ENCODE assay signal across 1 cellular context in the genomic region with DNA sequence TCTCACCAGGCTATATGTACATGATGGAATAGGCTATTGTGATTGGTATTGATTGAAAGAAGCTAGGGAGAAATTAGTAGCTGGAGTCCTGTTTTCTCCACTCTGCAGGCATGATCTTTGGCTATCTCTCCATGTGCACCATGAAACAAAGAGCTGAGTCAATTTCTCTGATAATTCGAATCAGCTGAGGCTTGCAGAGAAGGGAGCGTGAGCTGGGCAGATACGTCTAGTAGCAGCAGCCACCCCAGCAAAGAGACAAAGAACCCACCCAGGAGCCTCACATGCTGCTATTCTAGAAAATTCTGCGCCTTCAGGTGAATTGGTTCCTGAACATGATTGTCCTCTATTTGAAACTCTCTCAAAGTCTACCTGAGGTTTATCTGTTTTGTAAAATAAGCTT.
TF ChIP-seq lines count a peak whose summit lies in the region.

No MANE protein-coding gene starts in this region.

TF ChIP-seq in GM23338, 12 proteins besides CTCF, POLR2A, EP300 and RAD21 (continued from another document):
- TF ChIP-seq, protein P1, sequence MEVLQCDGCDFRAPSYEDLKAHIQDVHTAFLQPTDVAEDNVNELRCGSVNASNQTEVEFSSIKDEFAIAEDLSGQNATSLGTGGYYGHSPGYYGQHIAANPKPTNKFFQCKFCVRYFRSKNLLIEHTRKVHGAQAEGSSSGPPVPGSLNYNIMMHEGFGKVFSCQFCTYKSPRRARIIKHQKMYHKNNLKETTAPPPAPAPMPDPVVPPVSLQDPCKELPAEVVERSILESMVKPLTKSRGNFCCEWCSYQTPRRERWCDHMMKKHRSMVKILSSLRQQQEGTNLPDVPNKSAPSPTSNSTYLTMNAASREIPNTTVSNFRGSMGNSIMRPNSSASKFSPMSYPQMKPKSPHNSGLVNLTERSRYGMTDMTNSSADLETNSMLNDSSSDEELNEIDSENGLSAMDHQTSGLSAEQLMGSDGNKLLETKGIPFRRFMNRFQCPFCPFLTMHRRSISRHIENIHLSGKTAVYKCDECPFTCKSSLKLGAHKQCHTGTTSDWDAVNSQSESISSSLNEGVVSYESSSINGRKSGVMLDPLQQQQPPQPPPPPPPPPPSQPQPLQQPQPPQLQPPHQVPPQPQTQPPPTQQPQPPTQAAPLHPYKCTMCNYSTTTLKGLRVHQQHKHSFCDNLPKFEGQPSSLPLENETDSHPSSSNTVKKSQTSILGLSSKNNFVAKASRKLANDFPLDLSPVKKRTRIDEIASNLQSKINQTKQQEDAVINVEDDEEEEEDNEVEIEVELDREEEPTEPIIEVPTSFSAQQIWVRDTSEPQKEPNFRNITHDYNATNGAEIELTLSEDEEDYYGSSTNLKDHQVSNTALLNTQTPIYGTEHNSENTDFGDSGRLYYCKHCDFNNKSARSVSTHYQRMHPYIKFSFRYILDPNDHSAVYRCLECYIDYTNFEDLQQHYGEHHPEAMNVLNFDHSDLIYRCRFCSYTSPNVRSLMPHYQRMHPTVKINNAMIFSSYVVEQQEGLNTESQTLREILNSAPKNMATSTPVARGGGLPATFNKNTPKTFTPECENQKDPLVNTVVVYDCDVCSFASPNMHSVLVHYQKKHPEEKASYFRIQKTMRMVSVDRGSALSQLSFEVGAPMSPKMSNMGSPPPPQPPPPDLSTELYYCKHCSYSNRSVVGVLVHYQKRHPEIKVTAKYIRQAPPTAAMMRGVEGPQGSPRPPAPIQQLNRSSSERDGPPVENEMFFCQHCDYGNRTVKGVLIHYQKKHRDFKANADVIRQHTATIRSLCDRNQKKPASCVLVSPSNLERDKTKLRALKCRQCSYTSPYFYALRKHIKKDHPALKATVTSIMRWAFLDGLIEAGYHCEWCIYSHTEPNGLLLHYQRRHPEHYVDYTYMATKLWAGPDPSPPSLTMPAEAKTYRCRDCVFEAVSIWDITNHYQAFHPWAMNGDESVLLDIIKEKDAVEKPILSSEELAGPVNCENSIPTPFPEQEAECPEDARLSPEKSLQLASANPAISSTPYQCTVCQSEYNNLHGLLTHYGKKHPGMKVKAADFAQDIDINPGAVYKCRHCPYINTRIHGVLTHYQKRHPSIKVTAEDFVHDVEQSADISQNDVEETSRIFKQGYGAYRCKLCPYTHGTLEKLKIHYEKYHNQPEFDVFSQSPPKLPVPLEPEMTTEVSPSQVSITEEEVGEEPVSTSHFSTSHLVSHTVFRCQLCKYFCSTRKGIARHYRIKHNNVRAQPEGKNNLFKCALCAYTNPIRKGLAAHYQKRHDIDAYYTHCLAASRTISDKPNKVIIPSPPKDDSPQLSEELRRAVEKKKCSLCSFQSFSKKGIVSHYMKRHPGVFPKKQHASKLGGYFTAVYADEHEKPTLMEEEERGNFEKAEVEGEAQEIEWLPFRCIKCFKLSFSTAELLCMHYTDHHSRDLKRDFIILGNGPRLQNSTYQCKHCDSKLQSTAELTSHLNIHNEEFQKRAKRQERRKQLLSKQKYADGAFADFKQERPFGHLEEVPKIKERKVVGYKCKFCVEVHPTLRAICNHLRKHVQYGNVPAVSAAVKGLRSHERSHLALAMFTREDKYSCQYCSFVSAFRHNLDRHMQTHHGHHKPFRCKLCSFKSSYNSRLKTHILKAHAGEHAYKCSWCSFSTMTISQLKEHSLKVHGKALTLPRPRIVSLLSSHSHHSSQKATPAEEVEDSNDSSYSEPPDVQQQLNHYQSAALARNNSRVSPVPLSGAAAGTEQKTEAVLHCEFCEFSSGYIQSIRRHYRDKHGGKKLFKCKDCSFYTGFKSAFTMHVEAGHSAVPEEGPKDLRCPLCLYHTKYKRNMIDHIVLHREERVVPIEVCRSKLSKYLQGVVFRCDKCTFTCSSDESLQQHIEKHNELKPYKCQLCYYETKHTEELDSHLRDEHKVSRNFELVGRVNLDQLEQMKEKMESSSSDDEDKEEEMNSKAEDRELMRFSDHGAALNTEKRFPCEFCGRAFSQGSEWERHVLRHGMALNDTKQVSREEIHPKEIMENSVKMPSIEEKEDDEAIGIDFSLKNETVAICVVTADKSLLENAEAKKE (CRISPR knock-in tag; IDR thresholded peaks at IDR 0.05): no peak
- TF ChIP-seq EZH2phosphoT487 (IDR thresholded peaks at IDR 0.05; ENCODE audit: unreplicated experiment) (no peak), EZH2 (IDR thresholded peaks at IDR 0.05; ENCODE audit: low read depth, unreplicated experiment) (no peak), POLR2AphosphoS5 (IDR thresholded peaks at IDR 0.05; ENCODE audit: low read depth) (no peak)
